Comparison of ENCODE assay signal across 1 cellular context in the genomic region with DNA sequence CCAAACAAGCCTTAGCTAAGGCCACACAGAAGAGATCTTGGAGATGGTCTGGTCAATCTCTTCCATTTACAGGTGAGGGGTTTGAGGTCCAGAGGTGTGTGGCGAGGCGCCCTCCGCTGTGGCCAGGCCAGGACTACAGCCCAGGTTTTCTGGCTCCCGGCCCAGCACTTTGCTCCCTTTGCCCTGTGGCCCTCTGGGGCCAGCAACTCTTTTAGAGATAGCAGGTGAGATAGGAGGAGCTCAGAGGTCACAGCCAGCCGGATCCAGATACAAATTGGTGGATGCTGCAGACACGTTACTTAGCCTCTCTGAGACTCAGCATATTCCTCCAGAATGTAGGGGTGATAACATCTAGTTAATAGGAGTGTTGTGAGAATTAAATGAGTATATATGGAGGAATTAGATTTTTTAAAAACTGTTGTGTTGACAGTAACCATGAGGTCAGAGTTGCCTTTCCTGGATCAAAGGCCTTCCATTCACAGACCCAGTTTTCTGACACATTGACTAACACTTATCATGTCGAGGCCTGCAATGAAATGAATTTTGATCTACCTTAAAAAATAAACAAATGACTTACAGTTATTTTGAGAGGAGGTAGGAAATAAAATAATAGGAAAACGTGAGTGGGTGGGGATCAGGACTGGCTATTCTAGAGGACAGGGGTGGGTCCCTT.
TF ChIP-seq lines count a peak whose summit lies in the region.

No MANE protein-coding gene starts in this region.

TF ChIP-seq in A549, 52 proteins besides CTCF, POLR2A, EP300 and RAD21:
- no peak for TF ChIP-seq FOXS1 (CRISPR knock-in tag; IDR thresholded peaks at IDR 0.05)
- TF ChIP-seq HOXB5 (CRISPR knock-in tag; IDR thresholded peaks at IDR 0.05): no peak
